ENCODE assay signal across 1 cellular context in genomic region chr19:2079865-2080301, GRCh38.
TF ChIP-seq lines count a peak whose summit lies in the region.

No MANE protein-coding gene starts in this region.

TF ChIP-seq in H1, 55 proteins besides CTCF, POLR2A, EP300 and RAD21:
- TF ChIP-seq TAF1 (IDR thresholded peaks at IDR 0.05; ENCODE audit: low read depth, low read length) (no peak), FOSL1 (IDR thresholded peaks at IDR 0.05; ENCODE audit: insufficient read depth, low read depth, low read length) (no peak), HDAC2 (IDR thresholded peaks at IDR 0.05; ENCODE audit: borderline replicate concordance in 1 of 2, low read depth in 2 of 2, low read length in 2 of 2) (no peak), GABPA (IDR thresholded peaks at IDR 0.05; ENCODE audit: borderline replicate concordance, insufficient read depth, low read length) (no peak), TAF7 (optimal IDR thresholded peaks at IDR 0.05; ENCODE audit: borderline replicate concordance, low read depth, low read length) (no peak), CREB1 (IDR thresholded peaks at IDR 0.05) (no peak), NRF1 (IDR thresholded peaks at IDR 0.05; ENCODE audit: low read depth, low read length) (no peak), POU5F1 (IDR thresholded peaks at IDR 0.05; ENCODE audit: low read depth, low read length) (no peak), SRF (IDR thresholded peaks at IDR 0.05; ENCODE audit: low read depth, low read length) (no peak), BCL11A (IDR thresholded peaks at IDR 0.05; ENCODE audit: low read depth in 2 of 2, low read length in 2 of 2) (no peak), YY1 (IDR thresholded peaks at IDR 0.05; ENCODE audit: low read depth, low read length) (no peak), NANOG (IDR thresholded peaks at IDR 0.05; ENCODE audit: insufficient read depth, low read depth, low read length, poor library complexity, severe bottlenecking) (no peak)
TF ChIP-seq in H1: peak in this region for 0.
